Comparison of ENCODE assay signal across 12 cellular contexts in genomic region chr20:13855613-13856012, GRCh38.
"Had no signal": no experiment of that assay in that cellular context is flagged by ENCODE, and none has a peak within 500 bp of the region (broad histone marks: within the 10 kb centered on the region; RNA-seq: fewer than 3 reads in every experiment).

No MANE protein-coding gene starts in this region.

- FAIRE-seq: keratinocyte had no signal

- H3K4me1 ChIP-seq: thyroid gland had no signal

- H3K36me3 ChIP-seq: left lung, thyroid gland had no signal

- H3K9me3 Mint-ChIP-seq: activated naive CD4-positive, alpha-beta T cell treated with anti-CD3 and anti-CD28 coated beads for 36 hours; activated naive CD8-positive, alpha-beta T cell treated with anti-CD3 and anti-CD28 coated beads, Interleukin-2, amount 50 U/mL, for 24 hours; activated T-helper 2 cell treated with anti-CD3 and anti-CD28 coated beads, Interferon-gamma antibody, Interleukin-2, Interleukin-4, amounts not matched to agents 10 μg/mL and 5 μg/mL and 100 μg/mL, durations not matched to agents 14 hours and 24 hours and 36 hours had no signal

- H3K4me1 Mint-ChIP-seq: activated naive CD8-positive, alpha-beta T cell treated with anti-CD3 and anti-CD28 coated beads, Interleukin-2, amount 50 U/mL, for 24 hours; neural crest cell had no signal

- H3K27ac Mint-ChIP-seq: activated naive CD4-positive, alpha-beta T cell treated with anti-CD3 and anti-CD28 coated beads for 36 hours; activated naive CD8-positive, alpha-beta T cell treated with anti-CD3 and anti-CD28 coated beads, Interleukin-2, amount 50 U/mL, for 24 hours; activated T-helper 2 cell treated with anti-CD3 and anti-CD28 coated beads, Interferon-gamma antibody, Interleukin-2, Interleukin-4, amounts not matched to agents 10 μg/mL and 5 μg/mL and 100 μg/mL, durations not matched to agents 14 hours and 24 hours and 36 hours had no signal

- DNase-seq: activated CD4-positive, alpha-beta T cell treated with anti-CD3 and anti-CD28 coated beads, Interleukin-2, amount 50 U/mL, for 4 hours; activated CD4-positive, CD25-positive, alpha-beta regulatory T cell treated with anti-CD3 and anti-CD28 coated beads, Interleukin-2, amount 50 U/mL, for 72 hours; activated naive CD4-positive, alpha-beta T cell treated with anti-CD3 and anti-CD28 coated beads for 36 hours; activated naive CD8-positive, alpha-beta T cell treated with anti-CD3 and anti-CD28 coated beads, Interleukin-2, amount 50 U/mL, for 24 hours; activated T-cell treated with anti-CD3 and anti-CD28 coated beads, Interleukin-2, amount 50 U/mL, for 1 hour; left lung; T1000; thyroid gland had no signal

- H3K4me3 Mint-ChIP-seq: activated naive CD4-positive, alpha-beta T cell treated with anti-CD3 and anti-CD28 coated beads for 36 hours; activated naive CD8-positive, alpha-beta T cell treated with anti-CD3 and anti-CD28 coated beads, Interleukin-2, amount 50 U/mL, for 24 hours; neural crest cell had no signal

- H3K4me3 ChIP-seq: left lung, thyroid gland had no signal

- H3K27me3 ChIP-seq: left lung, thyroid gland had no signal

- ATAC-seq: activated naive CD8-positive, alpha-beta T cell treated with anti-CD3 and anti-CD28 coated beads, Interleukin-2, amount 50 U/mL, for 24 hours; left lung; sciatic nerve had no signal

- H3K27ac ChIP-seq: left lung, thyroid gland had no signal

- H3K9me3 ChIP-seq: left lung, thyroid gland had no signal
